In genomic region chr11:26095340-26095739, GRCh38 we compare ENCODE assay signal across 28 cellular contexts.
"Had no signal": no experiment of that assay in that cellular context is flagged by ENCODE, and none has a peak within 500 bp of the region (broad histone marks: within the 10 kb centered on the region; RNA-seq: fewer than 3 reads in every experiment).

No MANE protein-coding gene starts in this region.

- FAIRE-seq: astrocyte, TTC549 had no signal

- DNase-seq: activated CD4-positive, alpha-beta memory T cell treated with anti-CD3 and anti-CD28 coated beads, Interleukin-2, amount 10 ng/mL, durations not matched to agents 7 days and 5 days; activated CD4-positive, alpha-beta T cell treated with anti-CD3 and anti-CD28 coated beads, Interleukin-2, amount 50 U/mL, for 1 hour; activated CD4-positive, CD25-positive, alpha-beta regulatory T cell; activated gamma-delta T cell; activated naive CD4-positive, alpha-beta T cell treated with anti-CD3 and anti-CD28 coated beads for 36 hours; activated T-cell treated with anti-CD3 and anti-CD28 coated beads for 4 hours; activated T-cell treated with anti-CD3 and anti-CD28 coated beads, Interleukin-2, amount 50 U/mL, for 48 hours; amygdala; MG63; MV-4-11; NCI-H1092 treated with DMSO at 0.1 percent for 48 hours; NCI-H1417 treated with DMSO at 0.1 percent for 48 hours; NCI-H1694; NCI-H2029; NCI-H2107; NCI-H345; NCI-H510A; NCI-H526 treated with DMSO at 0.1 percent for 48 hours; NCI-H82; PC-3; SIG-M5; T-cell; T-helper 2 cell; T1000 had no signal

- H3K36me3 ChIP-seq: cardiac muscle cell, MG63 had no signal

- ATAC-seq: activated T-helper 17 cell treated with anti-CD3 and anti-CD28 coated beads, Interleukin-2, amount 50 U/mL, for 72 hours; PC-3; T-cell had no signal

- H3K4me3 ChIP-seq: cardiac muscle cell, MG63 had no signal

- H3K27me3 ChIP-seq: MG63 had no signal

- H3K27ac ChIP-seq: cardiac muscle cell had no signal

- H3K9me3 ChIP-seq: MG63 had no signal
